Comparison of ENCODE assay signal across 8 cellular contexts in the genomic region with DNA sequence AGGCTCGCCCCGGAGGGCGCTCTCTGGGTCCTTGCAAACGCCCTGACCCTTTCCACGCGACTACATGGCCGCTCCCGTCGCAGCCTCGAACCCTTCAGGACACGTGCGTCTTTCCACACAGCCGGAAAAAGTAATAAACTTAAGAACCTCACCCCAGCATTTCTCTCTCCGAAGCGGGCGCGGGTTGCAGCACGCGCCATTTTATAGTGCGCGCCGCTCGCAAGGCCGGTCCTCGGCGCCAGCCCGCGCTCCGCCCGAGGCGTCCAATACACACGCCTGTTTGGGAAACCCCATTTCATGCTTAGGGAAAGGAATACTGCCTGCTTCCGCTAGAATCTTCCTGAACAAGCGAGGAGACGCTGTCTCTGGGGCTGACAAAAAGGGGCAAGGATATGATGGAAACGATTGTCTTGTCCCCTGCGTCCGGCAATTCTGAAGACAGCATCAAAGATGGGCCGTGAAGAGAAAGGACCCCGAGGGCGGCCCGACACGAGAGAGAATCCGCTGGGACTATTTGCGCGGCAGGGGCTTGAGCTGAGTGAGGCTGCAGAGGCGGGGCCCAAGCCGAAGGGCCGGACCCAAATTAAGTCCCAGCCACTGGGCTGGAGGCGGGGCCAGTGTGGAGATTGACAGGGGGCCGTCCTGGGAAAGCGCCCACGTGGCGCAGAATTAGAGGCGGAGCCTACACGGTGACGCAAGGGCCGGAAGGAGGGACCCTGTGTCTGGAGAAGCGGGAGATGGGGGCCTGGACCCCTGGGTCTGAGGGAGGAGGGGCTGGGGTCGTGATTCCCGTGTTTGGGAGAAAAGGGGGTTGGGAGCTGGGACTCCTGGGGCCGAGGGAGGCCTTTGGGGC. TPM values are rescaled to one million over a fixed set of nuclear protein-coding genes. Genes with fewer than 3 reads are reported as not detected.
A peak's percentile ranks its signal among the peaks of the same experiment; 100 is the strongest.
DNase-seq lines count a peak whose midpoint lies in the region; ATAC-seq and TF ChIP-seq lines count a peak whose summit lies in the region.

No MANE protein-coding gene starts in this region.

- H3K4me1 Mint-ChIP-seq in activated naive CD8-positive, alpha-beta T cell (ENCODE audit: low read depth), result peaks cover 39% of the 10 kb centered on the region

- H3K27me3 Mint-ChIP-seq in activated naive CD8-positive, alpha-beta T cell, result no peaks in the 10 kb centered on the region

- H3K4me3 Mint-ChIP-seq in activated naive CD8-positive, alpha-beta T cell, result peak overlapping the region; percentile 96

- peak overlapping the region; percentile 100 for H3K27ac Mint-ChIP-seq in activated naive CD8-positive, alpha-beta T cell

- H3K36me3 Mint-ChIP-seq in activated naive CD8-positive, alpha-beta T cell, result peaks cover 16% of the 10 kb centered on the region

- DNase-seq in GM10248 (ENCODE audit: extremely low spot score) (peak; percentile 98), NCI-H1092 treated with DMSO at 0.1 percent for 48 hours (lab: John Stamatoyannopoulos, UW) (peak; percentile 95), glomerular endothelial cell (ENCODE audit: extremely low read depth, low read depth, low spot score) (peak; percentile 84), occipital lobe (lab: John Stamatoyannopoulos, UW) (peak; percentile 97)

- CTCF ChIA-PET in GM10248 (lab: Yijun Ruan, JAX), result interaction anchor here (1.1 to 2.4 kb wide), 2 partner anchors 35 to 118 kb away, joined by 3 to 12 read pairs; no protein-coding TSS in a partner anchor

- no peaks in the 10 kb centered on the region for H3K9me3 Mint-ChIP-seq in activated naive CD8-positive, alpha-beta T cell (ENCODE audit: low read depth)

- TF ChIP-seq CTCF in GM10248 (IDR thresholded peaks at IDR 0.05; ENCODE audit: control extremely low read depth, extremely low read depth, low read depth, missing control alignments), result no peak

- POLR2A ChIA-PET in GM10248 (lab: Yijun Ruan, JAX), result interaction anchor here (0.5 to 2.2 kb wide), 18 partner anchors 10 to 905 kb away, joined by 3 to 13 read pairs (median 4); partner anchors contain the start of genes ACP4 and KLK4

- peak overlapping the region; percentile 99 for H3K27ac ChIP-seq in temporal lobe (ENCODE audit: low read depth, low read length)

- ATAC-seq in HG02623 (IDR thresholded peaks at IDR 0.05; ENCODE audit: unreplicated experiment), result peak; percentile 84
- peak; percentile 94 for ATAC-seq in SK-N-SH treated with all-trans-retinoic acid at 6 μM for 48 hours

TF ChIP-seq in SK-N-SH treated with all-trans-retinoic acid at 6 μM for 48 hours, 23 proteins besides CTCF, POLR2A, EP300 and RAD21:
- TF ChIP-seq TCF4 (CRISPR knock-in tag; IDR thresholded peaks at IDR 0.05; ENCODE audit: borderline replicate concordance), result no peak
- no peak for TF ChIP-seq CSDC2 (CRISPR knock-in tag; IDR thresholded peaks at IDR 0.05)
- no peak for TF ChIP-seq ZC3H10 (CRISPR knock-in tag; IDR thresholded peaks at IDR 0.05)
- TF ChIP-seq ZFP30 (CRISPR knock-in tag; IDR thresholded peaks at IDR 0.05), result no peak
- no peak for TF ChIP-seq PATZ1 (CRISPR knock-in tag; IDR thresholded peaks at IDR 0.05; ENCODE audit: borderline replicate concordance)
- TF ChIP-seq RARB (CRISPR knock-in tag; IDR thresholded peaks at IDR 0.05), result no peak
- no peak for TF ChIP-seq TSHZ2 (CRISPR knock-in tag; IDR thresholded peaks at IDR 0.05)
- no peak for TF ChIP-seq PPARA (CRISPR knock-in tag; IDR thresholded peaks at IDR 0.05; ENCODE audit: borderline replicate concordance)
- no peak for TF ChIP-seq ZNF8 (CRISPR knock-in tag; IDR thresholded peaks at IDR 0.05)
- TF ChIP-seq ESRRG (CRISPR knock-in tag; IDR thresholded peaks at IDR 0.05), result no peak
- TF ChIP-seq, protein P1, sequence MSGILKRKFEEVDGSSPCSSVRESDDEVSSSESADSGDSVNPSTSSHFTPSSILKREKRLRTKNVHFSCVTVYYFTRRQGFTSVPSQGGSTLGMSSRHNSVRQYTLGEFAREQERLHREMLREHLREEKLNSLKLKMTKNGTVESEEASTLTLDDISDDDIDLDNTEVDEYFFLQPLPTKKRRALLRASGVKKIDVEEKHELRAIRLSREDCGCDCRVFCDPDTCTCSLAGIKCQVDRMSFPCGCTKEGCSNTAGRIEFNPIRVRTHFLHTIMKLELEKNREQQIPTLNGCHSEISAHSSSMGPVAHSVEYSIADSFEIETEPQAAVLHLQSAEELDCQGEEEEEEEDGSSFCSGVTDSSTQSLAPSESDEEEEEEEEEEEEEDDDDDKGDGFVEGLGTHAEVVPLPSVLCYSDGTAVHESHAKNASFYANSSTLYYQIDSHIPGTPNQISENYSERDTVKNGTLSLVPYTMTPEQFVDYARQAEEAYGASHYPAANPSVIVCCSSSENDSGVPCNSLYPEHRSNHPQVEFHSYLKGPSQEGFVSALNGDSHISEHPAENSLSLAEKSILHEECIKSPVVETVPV (CRISPR knock-in tag; IDR thresholded peaks at IDR 0.05), result no peak
- no peak for TF ChIP-seq ZNF70 (CRISPR knock-in tag; IDR thresholded peaks at IDR 0.05)

RNA-seq across cellular contexts. Expression of gene ACP4, which starts 14.4 kb away (rescaled TPM):
- total RNA-seq in glomerular endothelial cell (not detected in 2 replicates), occipital lobe (not detected), temporal lobe (not detected)

RNA-seq across cellular contexts. Expression of gene KLK1, which starts 18.9 kb away (rescaled TPM):
- total RNA-seq in glomerular endothelial cell, result not detected in 2 replicates
- total RNA-seq in occipital lobe, result not detected
- total RNA-seq in temporal lobe, result 0.25 TPM

RNA-seq across cellular contexts. Expression of gene KLK15, which starts 28.7 kb away (rescaled TPM):
- total RNA-seq in glomerular endothelial cell, result not detected in 2 replicates
- not detected for total RNA-seq in occipital lobe
- total RNA-seq in temporal lobe, result not detected

RNA-seq across cellular contexts. Expression of gene GPR32, which starts 34.4 kb away (rescaled TPM):
- not detected in 2 replicates for total RNA-seq in glomerular endothelial cell
- total RNA-seq in occipital lobe, result not detected
- total RNA-seq in temporal lobe, result not detected

RNA-seq across cellular contexts. Expression of gene KLK3, which starts 50.1 kb away (rescaled TPM):
- not detected in 2 replicates for total RNA-seq in glomerular endothelial cell
- total RNA-seq in occipital lobe, result not detected
- total RNA-seq in temporal lobe, result not detected

Comparison
In these comparisons a context has a peak if more than half of its experiments do, and no peak if none do; other contexts are left out.
1. Peak in every context shown above with its lines: DNase-seq, ATAC-seq and H3K27ac ChIP-seq.